14 cellular contexts compared by ENCODE assay signal in genomic region chr7:35762781-35763180, GRCh38. TPM values are rescaled to one million over a fixed set of nuclear protein-coding genes. Genes with fewer than 3 reads are reported as not detected.
A peak's percentile ranks its signal among the peaks of the same experiment; 100 is the strongest.
DNase-seq lines count a peak whose midpoint lies in the region; TF ChIP-seq lines count a peak whose summit lies in the region.
"Had no signal": no experiment of that assay in that cellular context is flagged by ENCODE, and none has a peak within 500 bp of the region (broad histone marks: within the 10 kb centered on the region; RNA-seq: fewer than 3 reads in every experiment).

No MANE protein-coding gene starts in this region.

- peak overlapping the region; percentile 95 for H2AFZ ChIP-seq in ACC112 (ENCODE audit: low read length, unreplicated experiment)
- H2AFZ ChIP-seq in smooth muscle cell (ENCODE audit: low read depth) = peak overlapping the region; percentile 16

- 20% methylated on average over 3 of the region's 3 CpGs for WGBS in smooth muscle cell (ENCODE audit: low lambda C conversion rate)

- H3K9me3 ChIP-seq in SK-N-MC (ENCODE audit: low read depth, low read length) = no peaks in the 10 kb centered on the region
- no peaks in the 10 kb centered on the region for H3K9me3 ChIP-seq in smooth muscle cell (replicated peaks; ENCODE audit: low read depth)

- H3K4me3 ChIP-seq in ACC112 (ENCODE audit: low read depth, low read length) = no peak overlapping the region
- no peak overlapping the region for H3K4me3 ChIP-seq in SK-N-MC
- H3K4me3 ChIP-seq in fibroblast of pulmonary artery (replicated peaks; ENCODE audit: low read depth, low read length) = no peak overlapping the region
- H3K4me3 ChIP-seq in smooth muscle cell = no peak overlapping the region

- TF ChIP-seq CTCF in fibroblast of pulmonary artery (IDR thresholded peaks at IDR 0.05; ENCODE audit: low read length, missing control alignments) = no peak
- no peak for TF ChIP-seq CTCF in smooth muscle cell (IDR thresholded peaks at IDR 0.05; ENCODE audit: borderline replicate concordance, insufficient read depth, poor library complexity, severe bottlenecking)

- H3K36me3 ChIP-seq in ACC112 (ENCODE audit: insufficient read depth, low read length) (no peaks in the 10 kb centered on the region), SK-N-MC (ENCODE audit: insufficient read depth, low read length) (no peaks in the 10 kb centered on the region), smooth muscle cell (ENCODE audit: low read depth) (no peaks in the 10 kb centered on the region)

- no peak for DNase-seq in SK-N-MC (ENCODE audit: low read depth, low spot score)
- DNase-seq in fibroblast of pulmonary artery (ENCODE audit: low read depth) = peak; percentile 53
- no peak for DNase-seq in smooth muscle cell (lab: John Stamatoyannopoulos, UW; ENCODE audit: unreplicated experiment)
- no peak for DNase-seq in OCI-M2 (lab: John Stamatoyannopoulos, UW; ENCODE audit: unreplicated experiment)
- DNase-seq in NCI-H2081 treated with DMSO at 0.1 percent for 48 hours (lab: John Stamatoyannopoulos, UW) = no peak
- DNase-seq in RKO (ENCODE audit: low spot score) = no peak
- DNase-seq: CD4-positive, alpha-beta memory T cell; DND-41; GDM1; GOT3; NCI-H1436; NCI-H2081; NCI-H526 had no signal

- no peaks in the 10 kb centered on the region for H3K79me2 ChIP-seq in ACC112 (ENCODE audit: control insufficient read depth, insufficient read depth, low read length, unreplicated experiment)
- no peaks in the 10 kb centered on the region for H3K79me2 ChIP-seq in smooth muscle cell (ENCODE audit: low read depth)

- H3F3A ChIP-seq in smooth muscle cell (ENCODE audit: low read depth) = peaks cover 24% of the 10 kb centered on the region

- H3K4me1 ChIP-seq in ACC112 (ENCODE audit: control insufficient read depth, insufficient read depth, low read length, unreplicated experiment) = peaks cover 15% of the 10 kb centered on the region
- H3K4me1 ChIP-seq in smooth muscle cell (ENCODE audit: low read depth) = peaks cover 15% of the 10 kb centered on the region

- no peaks in the 10 kb centered on the region for H3K27me3 ChIP-seq in ACC112 (ENCODE audit: insufficient read depth, low read length)
- no peaks in the 10 kb centered on the region for H3K27me3 ChIP-seq in smooth muscle cell (ENCODE audit: low read depth)

- peak overlapping the region; percentile 18 for H3K4me2 ChIP-seq in smooth muscle cell

- H3K27ac ChIP-seq in ACC112 (ENCODE audit: low read depth, low read length) = no peak overlapping the region; the same call in 1 of the 2 replicates
- peak overlapping the region; percentile 95 for H3K27ac ChIP-seq in SK-N-MC
- H3K27ac ChIP-seq in smooth muscle cell (ENCODE audit: low read depth) = peak overlapping the region; percentile 68

- no peaks in the 10 kb centered on the region for H4K20me1 ChIP-seq in smooth muscle cell (ENCODE audit: low read depth)

- H3K9ac ChIP-seq in SK-N-MC (ENCODE audit: insufficient read length) (peak overlapping the region; percentile 32), smooth muscle cell (ENCODE audit: low read depth) (no peak overlapping the region)

RNA-seq across cellular contexts. Expression of gene SEPTIN7, which starts 38.1 kb away (rescaled TPM):
- total RNA-seq in smooth muscle cell = 491 and 585 TPM in 2 replicates
- polyA plus RNA-seq in smooth muscle cell = 446 and 452 TPM in 2 replicates
